ENCODE assay signal across 16 cellular contexts in the genomic region with DNA sequence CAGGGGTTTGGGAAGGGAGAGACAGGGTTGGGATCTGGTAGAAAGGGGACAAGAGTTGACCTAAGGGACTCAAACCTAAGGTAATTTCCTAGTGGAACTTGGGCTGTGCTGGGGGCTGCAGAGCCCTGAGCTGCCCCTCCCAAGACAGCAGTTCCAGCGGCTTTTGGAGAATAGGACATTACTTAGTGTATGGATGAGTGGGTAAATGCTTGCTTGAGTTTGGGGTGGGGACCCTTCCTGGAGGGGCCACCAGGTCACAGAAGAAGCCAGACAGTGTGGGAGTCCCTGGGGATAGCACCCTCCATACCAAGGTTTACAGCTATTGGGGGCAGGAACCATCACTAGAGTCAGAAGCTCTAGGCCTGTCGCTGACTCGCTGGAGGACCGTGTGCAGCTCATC.
DNase-seq lines count a peak whose midpoint lies in the region; ATAC-seq and TF ChIP-seq lines count a peak whose summit lies in the region.
"Had no signal": no experiment of that assay in that cellular context is flagged by ENCODE, and none has a peak within 500 bp of the region (broad histone marks: within the 10 kb centered on the region; RNA-seq: fewer than 3 reads in every experiment).

No MANE protein-coding gene starts in this region.

- H3K27me3 Mint-ChIP-seq in osteocyte (ENCODE audit: unreplicated experiment), result peaks cover 20% of the 10 kb centered on the region

- peaks cover 2% of the 10 kb centered on the region for H3K9me3 ChIP-seq in left ventricle myocardium inferior (replicated peaks)

- no peaks in the 10 kb centered on the region for H3K36me3 Mint-ChIP-seq in osteocyte (ENCODE audit: unreplicated experiment)

- H3K27me3 ChIP-seq in left ventricle myocardium inferior (ENCODE audit: low read depth), result no peaks in the 10 kb centered on the region

- ATAC-seq in HG02588 (IDR thresholded peaks at IDR 0.05; ENCODE audit: unreplicated experiment), result no peak
- ATAC-seq: GM12878, HCT116 had no signal

- intact Hi-C loops in cardiac septum (cut with DNase I) (no loop called here), left ventricle myocardium inferior (cut with micrococcal nuclease) (no loop called here)

- peaks cover 3% of the 10 kb centered on the region for H3K4me1 Mint-ChIP-seq in osteocyte (ENCODE audit: unreplicated experiment)
- H3K4me1 Mint-ChIP-seq: B cell had no signal

- TF ChIP-seq CTCF in left ventricle myocardium inferior (IDR thresholded peaks at IDR 0.05; ENCODE audit: borderline replicate concordance), result no peak
- TF ChIP-seq CTCF in coronary artery (IDR thresholded peaks at IDR 0.05), result no peak
- TF ChIP-seq CTCF in osteocyte (IDR thresholded peaks at IDR 0.05), result no peak

- H3K36me3 ChIP-seq in left ventricle myocardium inferior, result no peaks in the 10 kb centered on the region

- H3K27ac Mint-ChIP-seq in osteocyte (ENCODE audit: unreplicated experiment), result no peak overlapping the region
- H3K27ac Mint-ChIP-seq: B cell; CD4-positive, alpha-beta T cell had no signal

- no peak overlapping the region for H3K4me3 ChIP-seq in left ventricle myocardium inferior
- no peak overlapping the region for H3K4me3 ChIP-seq in coronary artery
- H3K4me3 ChIP-seq: GM12878, GM23248 had no signal

- H3K27ac ChIP-seq in left ventricle myocardium inferior (replicated peaks) (no peak overlapping the region), coronary artery (peak overlapping the region in 1 of 2 donors; percentile 96)
- H3K27ac ChIP-seq: GM23248 had no signal

- DNase-seq in cardiac septum (ENCODE audit: low spot score) (peak; percentile 33), left ventricle myocardium inferior (no peak), coronary artery (ENCODE audit: low spot score) (peak; percentile 31), osteocyte (ENCODE audit: extremely low spot score, unreplicated experiment) (peak; percentile 72), NCI-H82 (lab: John Stamatoyannopoulos, UW) (no peak), ecto neural progenitor cell (ENCODE audit: low spot score) (no peak)
- DNase-seq: C1 segment of cervical spinal cord; Calu3; CD4-positive, alpha-beta T cell; DMS 273 treated with DMSO at 0.1 percent for 48 hours; DMS79; GM23248 had no signal

- peaks cover 7% of the 10 kb centered on the region for H3K9me3 Mint-ChIP-seq in osteocyte (ENCODE audit: unreplicated experiment)

- peaks cover 20% of the 10 kb centered on the region for H3K4me1 ChIP-seq in left ventricle myocardium inferior

- H3K4me3 Mint-ChIP-seq in osteocyte (ENCODE audit: unreplicated experiment), result no peak overlapping the region
- H3K4me3 Mint-ChIP-seq: B cell; CD4-positive, alpha-beta T cell had no signal

Comparison
In these comparisons a context has a peak if more than half of its experiments do, and no peak if none do; other contexts are left out.
1. DNase-seq: peak in cardiac septum (single experiment), coronary artery (single experiment) and osteocyte (single experiment); none in left ventricle myocardium inferior (single experiment), NCI-H82 (single experiment) and ecto neural progenitor cell (single experiment).